27 cellular contexts compared by ENCODE assay signal in genomic region chr6:169825558-169826225, GRCh38.
"Had no signal": no experiment of that assay in that cellular context is flagged by ENCODE, and none has a peak within 500 bp of the region (broad histone marks: within the 10 kb centered on the region; RNA-seq: fewer than 3 reads in every experiment).

No MANE protein-coding gene starts in this region.

- H3K27me3 ChIP-seq: hepatocyte had no signal

- H3K36me3 Mint-ChIP-seq: neural progenitor cell; stimulated activated effector memory CD8-positive, alpha-beta T cell treated with anti-CD3 and anti-CD28 coated beads, Interleukin-12 subunit alpha, Interleukin-12 subunit beta, amount 100 ng/mL, for 72 hours had no signal

- H3K27ac ChIP-seq: gastroesophageal sphincter, hepatocyte, neural progenitor cell, skin epidermis, thoracic aorta, VCaP had no signal

- H3K4me3 ChIP-seq: gastroesophageal sphincter, hepatocyte, neural progenitor cell, skin epidermis, thoracic aorta had no signal

- ATAC-seq: activated naive CD8-positive, alpha-beta T cell treated with anti-CD3 and anti-CD28 coated beads, Interleukin-2, amount 50 U/mL, for 24 hours; gastroesophageal sphincter; left cardiac atrium; naive thymus-derived CD8-positive, alpha-beta T cell; sciatic nerve; stimulated activated effector memory CD8-positive, alpha-beta T cell treated with anti-CD3 and anti-CD28 coated beads, Interleukin-12 subunit alpha, Interleukin-12 subunit beta, amount 100 ng/mL, for 72 hours had no signal

- H3K9me3 ChIP-seq: SK-N-SH, thoracic aorta had no signal

- H3K9me3 Mint-ChIP-seq: activated naive CD4-positive, alpha-beta T cell treated with anti-CD3 and anti-CD28 coated beads, Interleukin-2, amount 50 U/mL, for 24 hours; activated T-cell treated with anti-CD3 and anti-CD28 coated beads, Interleukin-2, amount 50 U/mL, for 24 hours; T-helper 1 cell treated with Interleukin-12 subunit alpha and Interleukin-12 subunit beta and Interleukin-4 antibody, amounts not matched to agents 30 μg/mL and 1 μg/mL, for 36 hours had no signal

- H3K4me3 Mint-ChIP-seq: activated naive CD4-positive, alpha-beta T cell treated with anti-CD3 and anti-CD28 coated beads, Interleukin-2, amount 50 U/mL, for 24 hours; activated naive CD8-positive, alpha-beta T cell treated with anti-CD3 and anti-CD28 coated beads, Interleukin-2, amount 50 U/mL, for 24 hours; activated T-cell treated with anti-CD3 and anti-CD28 coated beads, Interleukin-2, amount 50 U/mL, for 24 hours; naive thymus-derived CD8-positive, alpha-beta T cell; neural progenitor cell; stimulated activated effector memory CD8-positive, alpha-beta T cell treated with anti-CD3 and anti-CD28 coated beads, Interleukin-12 subunit alpha, Interleukin-12 subunit beta, amount 100 ng/mL, for 72 hours; stimulated activated naive CD8-positive, alpha-beta T cell treated with anti-CD3 and anti-CD28 coated beads, Interleukin-15, Interleukin-2, amounts not matched to agents 100 ng/mL and 50 ng/mL, for 24 hours; T-helper 1 cell treated with Interleukin-12 subunit alpha and Interleukin-12 subunit beta and Interleukin-4 antibody, amounts not matched to agents 30 μg/mL and 1 μg/mL, for 36 hours had no signal

- H3K4me1 ChIP-seq: gastroesophageal sphincter, neural progenitor cell had no signal

- H3K36me3 ChIP-seq: gastroesophageal sphincter, neural progenitor cell, thoracic aorta had no signal

- H3K27ac Mint-ChIP-seq: activated naive CD4-positive, alpha-beta T cell treated with anti-CD3 and anti-CD28 coated beads, Interleukin-2, amount 50 U/mL, for 24 hours; activated naive CD8-positive, alpha-beta T cell treated with anti-CD3 and anti-CD28 coated beads, Interleukin-2, amount 50 U/mL, for 24 hours; activated T-cell treated with anti-CD3 and anti-CD28 coated beads, Interleukin-2, amount 50 U/mL, for 24 hours; naive thymus-derived CD8-positive, alpha-beta T cell; neural progenitor cell; stimulated activated effector memory CD8-positive, alpha-beta T cell treated with anti-CD3 and anti-CD28 coated beads, Interleukin-12 subunit alpha, Interleukin-12 subunit beta, amount 100 ng/mL, for 72 hours; stimulated activated naive CD8-positive, alpha-beta T cell treated with anti-CD3 and anti-CD28 coated beads, Interleukin-15, Interleukin-2, amounts not matched to agents 100 ng/mL and 50 ng/mL, for 24 hours; T-helper 1 cell treated with Interleukin-12 subunit alpha and Interleukin-12 subunit beta and Interleukin-4 antibody, amounts not matched to agents 30 μg/mL and 1 μg/mL, for 36 hours had no signal

- H3K4me1 Mint-ChIP-seq: activated naive CD4-positive, alpha-beta T cell treated with anti-CD3 and anti-CD28 coated beads, Interleukin-2, amount 50 U/mL, for 24 hours; activated naive CD8-positive, alpha-beta T cell treated with anti-CD3 and anti-CD28 coated beads, Interleukin-2, amount 50 U/mL, for 24 hours; stimulated activated effector memory CD8-positive, alpha-beta T cell treated with anti-CD3 and anti-CD28 coated beads, Interleukin-12 subunit alpha, Interleukin-12 subunit beta, amount 100 ng/mL, for 72 hours had no signal

- DNase-seq: activated CD4-positive, alpha-beta T cell treated with anti-CD3 and anti-CD28 coated beads for 48 hours; activated CD4-positive, alpha-beta T cell treated with anti-CD3 and anti-CD28 coated beads, Interleukin-2, amount 50 U/mL, for 48 hours; activated naive CD8-positive, alpha-beta T cell treated with anti-CD3 and anti-CD28 coated beads, Interleukin-2, amount 50 U/mL, for 24 hours; activated T-cell treated with anti-CD3 and anti-CD28 coated beads, Interleukin-2, amount 50 U/mL, for 24 hours; amygdala; central memory CD4-positive, alpha-beta T cell; effector memory CD4-positive, alpha-beta T cell; erythroblast; left cardiac atrium; midbrain; naive thymus-derived CD8-positive, alpha-beta T cell; SK-N-SH; stimulated activated CD4-positive, alpha-beta T cell treated with anti-CD3 and anti-CD28 coated beads, Interleukin-4, amount 100 ng/mL, for 24 hours; SW 1271; T-helper 9 cell; trophoblast cell had no signal
